12 cellular contexts compared by ENCODE assay signal in the genomic region with DNA sequence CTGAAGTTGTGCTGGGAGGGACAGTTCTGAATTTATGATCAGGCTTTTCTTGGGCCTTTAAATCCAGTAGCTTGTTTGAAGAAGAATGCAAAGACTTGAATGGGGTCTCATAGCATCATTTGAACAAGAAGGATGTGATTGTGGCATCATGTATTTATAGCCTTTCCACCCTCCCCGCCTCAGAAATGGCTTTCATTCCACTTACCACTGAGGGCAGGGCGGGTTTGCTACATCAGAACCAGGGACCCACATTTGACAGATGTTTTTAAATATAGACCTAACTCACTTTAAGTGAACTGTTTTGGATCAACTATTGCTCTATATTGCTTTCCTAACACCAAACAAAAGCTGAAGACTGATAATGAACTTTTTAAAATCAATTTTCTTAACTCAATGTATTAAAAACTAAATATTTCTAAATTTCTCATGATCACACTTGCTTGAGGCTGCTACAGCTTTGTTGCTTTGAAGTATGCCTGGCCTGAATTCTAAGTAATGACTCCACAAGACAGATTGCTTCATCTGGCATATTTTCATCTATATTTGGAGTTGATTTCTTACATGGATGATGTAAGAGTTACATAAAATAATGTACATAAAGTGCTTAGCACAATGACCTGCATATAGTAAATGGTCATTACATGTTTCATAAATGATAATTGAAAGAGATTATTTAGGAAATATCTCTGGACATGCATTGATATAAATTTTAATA.
DNase-seq lines count a peak whose midpoint lies in the region; ATAC-seq and TF ChIP-seq lines count a peak whose summit lies in the region.
"Had no signal": no experiment of that assay in that cellular context is flagged by ENCODE, and none has a peak within 500 bp of the region (broad histone marks: within the 10 kb centered on the region; RNA-seq: fewer than 3 reads in every experiment).

No MANE protein-coding gene starts in this region.

- H3K4me1 ChIP-seq in Karpas-422 (ENCODE audit: low read length): no peaks in the 10 kb centered on the region
- H3K4me1 ChIP-seq in naive thymus-derived CD4-positive, alpha-beta T cell (ENCODE audit: control insufficient read depth in 2 of 2, insufficient read depth in 2 of 2, low read length in 2 of 2): no peaks in the 10 kb centered on the region
- H3K4me1 ChIP-seq: neural progenitor cell had no signal

- 64 to 73% methylated on average over 2 of the region's 2 CpGs for WGBS in lower leg skin, 2 donors

- H3K9me3 Mint-ChIP-seq in naive thymus-derived CD4-positive, alpha-beta T cell: no peaks in the 10 kb centered on the region
- H3K9me3 Mint-ChIP-seq in activated T-cell treated with anti-CD3 and anti-CD28 coated beads, Interleukin-2, amount 50 U/mL, for 24 hours: no peaks in the 10 kb centered on the region
- H3K9me3 Mint-ChIP-seq: neural progenitor cell had no signal

- POLR2A ChIA-PET in naive thymus-derived CD4-positive, alpha-beta T cell (lab: Charles Lee): no interaction called here

- H3K27ac ChIP-seq in Karpas-422 (ENCODE audit: low read length): peak overlapping the region; percentile 67
- no peak overlapping the region for H3K27ac ChIP-seq in naive thymus-derived CD4-positive, alpha-beta T cell (ENCODE audit: low read depth, low read length)
- H3K27ac ChIP-seq: neural progenitor cell had no signal

- TF ChIP-seq CTCF in lower leg skin (IDR thresholded peaks at IDR 0.05): no peak

- H3K36me3 ChIP-seq in Karpas-422 (ENCODE audit: insufficient read depth, low read length): no peaks in the 10 kb centered on the region
- H3K36me3 ChIP-seq in naive thymus-derived CD4-positive, alpha-beta T cell (ENCODE audit: control insufficient read depth in 2 of 3, insufficient read depth in 3 of 3, low read length in 3 of 3): no peaks in the 10 kb centered on the region
- H3K36me3 ChIP-seq: neural progenitor cell had no signal

- H3K27ac Mint-ChIP-seq in naive thymus-derived CD4-positive, alpha-beta T cell: no peak overlapping the region
- no peak overlapping the region for H3K27ac Mint-ChIP-seq in activated T-cell treated with anti-CD3 and anti-CD28 coated beads, Interleukin-2, amount 50 U/mL, for 24 hours
- H3K27ac Mint-ChIP-seq: neural progenitor cell had no signal

- peak; percentile 11 for ATAC-seq in GM19023 (IDR thresholded peaks at IDR 0.05; ENCODE audit: unreplicated experiment)
- ATAC-seq in GM21825 (IDR thresholded peaks at IDR 0.05; ENCODE audit: unreplicated experiment): peak; percentile 13
- ATAC-seq in naive thymus-derived CD4-positive, alpha-beta T cell: no peak

- H3K9me3 ChIP-seq in Karpas-422 (ENCODE audit: low read length): peaks cover 8% of the 10 kb centered on the region; the same call in 1 of the 2 replicates
- H3K9me3 ChIP-seq in naive thymus-derived CD4-positive, alpha-beta T cell (ENCODE audit: control insufficient read depth in 2 of 3, low read length in 3 of 3): no peaks in the 10 kb centered on the region

- H3K4me3 ChIP-seq in Karpas-422 (ENCODE audit: low read length) (no peak overlapping the region), lower leg skin (ENCODE audit: low read depth, poor library complexity, severe bottlenecking) (no peak overlapping the region)
- H3K4me3 ChIP-seq in naive thymus-derived CD4-positive, alpha-beta T cell (ENCODE audit: low read length): no peak overlapping the region
- H3K4me3 ChIP-seq: neural progenitor cell had no signal

- no peak overlapping the region for H3K4me3 Mint-ChIP-seq in naive thymus-derived CD4-positive, alpha-beta T cell
- no peak overlapping the region for H3K4me3 Mint-ChIP-seq in activated T-cell treated with anti-CD3 and anti-CD28 coated beads, Interleukin-2, amount 50 U/mL, for 24 hours
- H3K4me3 Mint-ChIP-seq: neural progenitor cell had no signal

- no peaks in the 10 kb centered on the region for H3K79me2 ChIP-seq in Karpas-422 (ENCODE audit: low read length)

- H3K4me2 ChIP-seq in Karpas-422 (ENCODE audit: low read depth, low read length, poor library complexity, severe bottlenecking): no peak overlapping the region
- H3K4me2 ChIP-seq: neural progenitor cell had no signal

- no peak overlapping the region for H3K9ac ChIP-seq in Karpas-422 (ENCODE audit: low read length)
- H3K9ac ChIP-seq: neural progenitor cell had no signal

- no peaks in the 10 kb centered on the region for H3K27me3 ChIP-seq in Karpas-422 (ENCODE audit: low read length)
- no peaks in the 10 kb centered on the region for H3K27me3 ChIP-seq in naive thymus-derived CD4-positive, alpha-beta T cell (ENCODE audit: control insufficient read depth in 2 of 2, insufficient read depth in 2 of 2, low read length in 2 of 2)
- H3K27me3 ChIP-seq: neural progenitor cell had no signal

- H3K4me1 Mint-ChIP-seq in naive thymus-derived CD4-positive, alpha-beta T cell: no peaks in the 10 kb centered on the region
- H3K4me1 Mint-ChIP-seq in activated T-cell treated with anti-CD3 and anti-CD28 coated beads, Interleukin-2, amount 50 U/mL, for 24 hours (ENCODE audit: low read depth): no peaks in the 10 kb centered on the region
- H3K4me1 Mint-ChIP-seq: neural progenitor cell had no signal

- CTCF ChIA-PET in naive thymus-derived CD4-positive, alpha-beta T cell (lab: Charles Lee): interaction anchor here (0.8 kb wide), 1 partner anchor 17 kb away, joined by 3 read pairs; no protein-coding TSS in a partner anchor

- H3K36me3 Mint-ChIP-seq in naive thymus-derived CD4-positive, alpha-beta T cell: no peaks in the 10 kb centered on the region
- no peaks in the 10 kb centered on the region for H3K36me3 Mint-ChIP-seq in activated T-cell treated with anti-CD3 and anti-CD28 coated beads, Interleukin-2, amount 50 U/mL, for 24 hours (ENCODE audit: low read depth)
- H3K36me3 Mint-ChIP-seq: neural progenitor cell had no signal

- intact Hi-C loops in naive thymus-derived CD4-positive, alpha-beta T cell (cut with micrococcal nuclease): no loop called here
- intact Hi-C loops in lower leg skin (cut with DNase I; ENCODE audit: low total_unique reads): no loop called here

- H3K9me2 ChIP-seq in Karpas-422 (replicated peaks; ENCODE audit: insufficient read depth, low read length): no peaks in the 10 kb centered on the region

- peaks cover 0 to 4% (median 0%) of the 10 kb centered on the region in 5 donors for H3K27me3 Mint-ChIP-seq in naive thymus-derived CD4-positive, alpha-beta T cell
- H3K27me3 Mint-ChIP-seq in activated T-cell treated with anti-CD3 and anti-CD28 coated beads, Interleukin-2, amount 50 U/mL, for 24 hours: no peaks in the 10 kb centered on the region

- no peaks in the 10 kb centered on the region for H4K20me1 ChIP-seq in Karpas-422 (ENCODE audit: insufficient read depth, low read depth, low read length)

- DNase-seq in Karpas-422 (no peak), fibroblast of the conjunctiva (ENCODE audit: low read depth) (peak; percentile 5), NCI-H2227 treated with DMSO at 0.1 percent for 48 hours (lab: John Stamatoyannopoulos, UW) (no peak), lower leg skin (ENCODE audit: low spot score in 2 of 2) (no peak)
- no peak for DNase-seq in naive thymus-derived CD4-positive, alpha-beta T cell
- no peak for DNase-seq in activated T-cell treated with anti-CD3 and anti-CD28 coated beads, Interleukin-2, amount 50 U/mL, for 24 hours
- DNase-seq: Calu3, NCI-H2107, Right ventricle myocardium superior had no signal

- no peak overlapping the region; the same call in 1 of the 2 replicates for H2AFZ ChIP-seq in Karpas-422 (ENCODE audit: low read length)

- no peak for TF ChIP-seq POLR2A in lower leg skin (IDR thresholded peaks at IDR 0.05)
